1 cellular context compared by ENCODE assay signal in the genomic region with DNA sequence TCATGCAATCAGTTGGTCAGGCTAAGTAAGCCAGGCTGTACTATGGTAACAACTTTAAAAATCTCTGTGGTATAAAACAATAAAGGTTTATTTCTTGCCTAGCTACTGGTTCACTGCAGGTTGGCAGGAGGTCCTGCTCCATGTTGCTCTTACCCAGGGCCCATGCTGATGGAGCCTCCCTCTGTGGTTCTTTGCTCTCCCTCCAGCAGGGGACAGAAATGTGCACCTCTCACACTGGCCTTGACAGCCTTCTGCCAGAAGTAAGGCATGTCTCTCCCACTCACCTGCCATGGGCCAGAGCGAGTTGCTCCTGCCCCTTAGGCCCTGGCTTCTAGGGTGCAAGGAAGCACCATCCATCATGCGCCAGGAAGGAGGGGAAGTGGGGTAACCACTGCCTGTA.
TF ChIP-seq lines count a peak whose summit lies in the region.

No MANE protein-coding gene starts in this region.

TF ChIP-seq in HCT116, 20 proteins besides CTCF, POLR2A, EP300 and RAD21:
- TF ChIP-seq, protein P1, sequence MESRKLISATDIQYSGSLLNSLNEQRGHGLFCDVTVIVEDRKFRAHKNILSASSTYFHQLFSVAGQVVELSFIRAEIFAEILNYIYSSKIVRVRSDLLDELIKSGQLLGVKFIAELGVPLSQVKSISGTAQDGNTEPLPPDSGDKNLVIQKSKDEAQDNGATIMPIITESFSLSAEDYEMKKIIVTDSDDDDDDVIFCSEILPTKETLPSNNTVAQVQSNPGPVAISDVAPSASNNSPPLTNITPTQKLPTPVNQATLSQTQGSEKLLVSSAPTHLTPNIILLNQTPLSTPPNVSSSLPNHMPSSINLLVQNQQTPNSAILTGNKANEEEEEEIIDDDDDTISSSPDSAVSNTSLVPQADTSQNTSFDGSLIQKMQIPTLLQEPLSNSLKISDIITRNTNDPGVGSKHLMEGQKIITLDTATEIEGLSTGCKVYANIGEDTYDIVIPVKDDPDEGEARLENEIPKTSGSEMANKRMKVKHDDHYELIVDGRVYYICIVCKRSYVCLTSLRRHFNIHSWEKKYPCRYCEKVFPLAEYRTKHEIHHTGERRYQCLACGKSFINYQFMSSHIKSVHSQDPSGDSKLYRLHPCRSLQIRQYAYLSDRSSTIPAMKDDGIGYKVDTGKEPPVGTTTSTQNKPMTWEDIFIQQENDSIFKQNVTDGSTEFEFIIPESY (IDR thresholded peaks at IDR 0.05; ENCODE audit: extremely low read depth, insufficient replicate concordance, low read length): no peak
- no peak for TF ChIP-seq EGR1 (IDR thresholded peaks at IDR 0.05; ENCODE audit: low read depth)
- TF ChIP-seq EZH2phosphoT487 (IDR thresholded peaks at IDR 0.05; ENCODE audit: borderline replicate concordance): no peak
- TF ChIP-seq CBX3 (IDR thresholded peaks at IDR 0.05; ENCODE audit: low read depth): no peak
- no peak for TF ChIP-seq POLR2AphosphoS5 (IDR thresholded peaks at IDR 0.05; ENCODE audit: low read depth, low read length)
- no peak for TF ChIP-seq FOSL1 (IDR thresholded peaks at IDR 0.05; ENCODE audit: low read depth)
- no peak for TF ChIP-seq ZFX (IDR thresholded peaks at IDR 0.05)
- no peak for TF ChIP-seq YY1 (IDR thresholded peaks at IDR 0.05; ENCODE audit: extremely low read depth, insufficient replicate concordance, low read depth, low read length)
